Comparison of ENCODE assay signal across 1 cellular context in genomic region chr6:47301441-47301840, GRCh38.
TF ChIP-seq lines count a peak whose summit lies in the region.

No MANE protein-coding gene starts in this region.

TF ChIP-seq in K562, 482 proteins besides CTCF, POLR2A, EP300 and RAD21:
- TF ChIP-seq ZC3H4 (CRISPR knock-in tag; IDR thresholded peaks at IDR 0.05; ENCODE audit: borderline replicate concordance) (no peak), CTBP1 (IDR thresholded peaks at IDR 0.05; ENCODE audit: borderline replicate concordance) (no peak), SLC30A9 (CRISPR knock-in tag; IDR thresholded peaks at IDR 0.05) (no peak), USF2 (CRISPR knock-in tag; IDR thresholded peaks at IDR 0.05) (0 out of 2 replicates have a peak, but pooled peaks have one; percentile 1), ZBTB9 (CRISPR knock-in tag; IDR thresholded peaks at IDR 0.05) (no peak), ZNF766 (CRISPR knock-in tag; conservative IDR thresholded peaks at IDR 0.05) (0 out of 2 replicates have a peak, but pooled peaks have one; percentile 47)
